23 cellular contexts compared by ENCODE assay signal in the genomic region with DNA sequence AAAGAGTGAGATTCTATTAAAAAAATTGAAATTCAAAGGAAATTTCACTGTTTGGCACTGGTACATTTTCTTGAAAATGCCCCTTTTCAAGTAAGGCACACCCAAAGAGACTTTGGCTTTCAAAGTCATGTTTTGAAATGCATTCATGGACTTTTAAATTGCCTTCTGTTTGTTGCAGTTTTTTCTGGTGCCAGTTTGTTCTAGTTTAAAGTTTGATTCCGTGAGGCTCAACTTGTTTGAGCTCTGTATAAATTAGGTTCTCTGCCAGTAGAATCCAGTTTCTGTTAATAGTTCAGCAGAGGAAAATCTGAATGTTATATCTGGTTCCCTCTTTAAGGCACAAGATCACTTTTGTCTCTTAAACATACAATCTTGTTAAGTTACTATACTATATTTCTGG. TPM values are rescaled to one million over a fixed set of nuclear protein-coding genes. Genes with fewer than 3 reads are reported as not detected.
A peak's percentile ranks its signal among the peaks of the same experiment; 100 is the strongest.
DNase-seq lines count a peak whose midpoint lies in the region; ATAC-seq and TF ChIP-seq lines count a peak whose summit lies in the region.
"Had no signal": no experiment of that assay in that cellular context is flagged by ENCODE, and none has a peak within 500 bp of the region (broad histone marks: within the 10 kb centered on the region; RNA-seq: fewer than 3 reads in every experiment).

No MANE protein-coding gene starts in this region.

- H3K4me1 ChIP-seq in right atrium auricular region (peaks cover 0 to 45% of the 10 kb centered on the region in 2 donors), adipocyte (ENCODE audit: control insufficient read depth, insufficient read depth, low read length) (peaks cover 37% of the 10 kb centered on the region)
- H3K4me1 ChIP-seq: SJCRH30 had no signal

- ATAC-seq in Right ventricle myocardium superior (ENCODE audit: poor library complexity): no peak
- ATAC-seq: Panc1 had no signal

- peak overlapping the region; percentile 6 to 8 for H3K27ac ChIP-seq in right atrium auricular region
- H3K27ac ChIP-seq: hepatocyte, SJCRH30 had no signal

- intact Hi-C loops in Right ventricle myocardium superior (cut with DNase I): no loop called here

- TF ChIP-seq CTCF in right atrium auricular region (IDR thresholded peaks at IDR 0.05): no peak
- TF ChIP-seq CTCF in nephron progenitor cell (IDR thresholded peaks at IDR 0.05): no peak

- DNase-seq in right atrium auricular region (ENCODE audit: low spot score) (no peak), Right ventricle myocardium superior (no peak), adipocyte (ENCODE audit: low read depth) (peak; percentile 17), midbrain (lab: John Stamatoyannopoulos, UW) (peak; percentile 25), cortex of kidney (lab: John Stamatoyannopoulos, UW) (no peak), nephron progenitor cell (no peak), DMS153 treated with DMSO at 0.1 percent for 48 hours (lab: John Stamatoyannopoulos, UW; ENCODE audit: unreplicated experiment) (no peak)
- DNase-seq: activated naive CD4-positive, alpha-beta T cell treated with Interleukin-2 at 50 U/mL for 16 hours; aorta; DMS 273 treated with DMSO at 0.1 percent for 48 hours; foreskin fibroblast; GOT3; NCI-H1436; NCI-H2107; NCI-H510A; NK-92 treated with Interleukin-12 subunit alpha and Interleukin-12 subunit beta, amount 100 ng/mL, for 24 hours; nucleus accumbens; retina; SJCRH30; stimulated activated CD4-positive, alpha-beta T cell treated with anti-CD3 and anti-CD28 coated beads, Interleukin-12 subunit alpha, Interleukin-12 subunit beta, amount 100 ng/mL, for 4 hours had no signal

- peaks cover 3% of the 10 kb centered on the region for H3K27me3 Mint-ChIP-seq in nephron progenitor cell (ENCODE audit: low read depth, poor library complexity)

- H3K27ac Mint-ChIP-seq in nephron progenitor cell: no peak overlapping the region

- H3K4me3 ChIP-seq in right atrium auricular region: no peak overlapping the region
- H3K4me3 ChIP-seq in adipocyte (ENCODE audit: low read length): peak overlapping the region; percentile 16
- H3K4me3 ChIP-seq: hepatocyte, lung, SJCRH30 had no signal

- H3K36me3 Mint-ChIP-seq in nephron progenitor cell (ENCODE audit: low read depth): peaks cover 33% of the 10 kb centered on the region

- H3K27me3 ChIP-seq in right atrium auricular region: no peaks in the 10 kb centered on the region
- no peaks in the 10 kb centered on the region for H3K27me3 ChIP-seq in adipocyte (replicated peaks; ENCODE audit: control insufficient read depth, insufficient read depth, low read length)
- H3K27me3 ChIP-seq: hepatocyte, SJCRH30 had no signal

- no peak overlapping the region for H3K4me3 Mint-ChIP-seq in nephron progenitor cell

- H3K9me3 ChIP-seq in right atrium auricular region (no peaks in the 10 kb centered on the region), adipocyte (ENCODE audit: control insufficient read depth, low read length) (no peaks in the 10 kb centered on the region)
- H3K9me3 ChIP-seq: SJCRH30 had no signal

- peak overlapping the region; percentile 59 for H3K9ac ChIP-seq in adipocyte (ENCODE audit: low read length)

- H3K4me1 Mint-ChIP-seq in nephron progenitor cell: peaks cover 22% of the 10 kb centered on the region

- H3K36me3 ChIP-seq in right atrium auricular region (peaks cover 22% of the 10 kb centered on the region), adipocyte (ENCODE audit: control insufficient read depth, insufficient read depth, low read length, severe bottlenecking) (peaks cover 35% of the 10 kb centered on the region)

- no peaks in the 10 kb centered on the region for H3K9me3 Mint-ChIP-seq in nephron progenitor cell

RNA-seq across cellular contexts. Expression of a gene that starts 16.4 kb away (rescaled TPM):
- total RNA-seq in right atrium auricular region: 100 to 1,000 TPM; 156 to 193 TPM
- total RNA-seq in Right ventricle myocardium superior: 187 TPM

RNA-seq across cellular contexts. Expression of a gene that starts 40.8 kb away (rescaled TPM):
- total RNA-seq in right atrium auricular region (10 to 100 TPM; 21.1 to 30.1 TPM), Right ventricle myocardium superior (22.8 TPM)

RNA-seq across cellular contexts. Expression of a gene that starts 56.2 kb away (rescaled TPM):
- total RNA-seq in right atrium auricular region (10 to 100 TPM; 20.9 to 22.5 TPM), Right ventricle myocardium superior (23.9 TPM)

Comparison
In these comparisons a context has a peak if more than half of its experiments do, and no peak if none do; other contexts are left out.
1. DNase-seq: peak in adipocyte (single experiment) and midbrain (single experiment); none in right atrium auricular region (single experiment), Right ventricle myocardium superior (single experiment), cortex of kidney (single experiment), nephron progenitor cell (single experiment) and DMS153 treated with DMSO at 0.1 percent for 48 hours (single experiment).